8 cellular contexts compared by ENCODE assay signal in the genomic region with DNA sequence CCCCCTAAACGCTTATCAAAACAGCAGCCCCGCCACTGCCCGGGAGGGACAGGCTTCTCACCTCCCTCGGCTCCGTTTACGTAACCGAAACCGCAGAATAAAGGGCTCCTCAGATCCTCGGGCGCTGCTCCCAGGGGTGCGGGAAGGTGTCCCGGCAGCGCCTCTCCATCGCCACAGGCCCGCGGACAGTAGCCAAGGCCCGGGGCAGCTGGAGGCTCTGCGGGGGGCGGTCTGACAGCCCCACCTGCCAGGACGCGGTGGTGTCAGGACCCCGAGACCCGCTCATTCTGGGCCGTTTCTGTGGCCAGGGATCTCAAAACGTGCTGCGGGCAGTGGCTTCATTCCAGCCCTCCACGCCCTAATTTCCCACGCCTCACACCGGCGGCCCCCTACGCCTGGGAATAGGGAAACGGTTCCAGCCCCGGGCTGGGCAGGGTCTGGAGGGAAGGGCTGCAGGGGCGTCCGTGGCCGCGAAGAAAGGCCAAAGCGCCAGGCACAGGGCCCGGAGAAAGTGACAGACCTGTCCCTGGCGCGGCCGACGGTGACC. TPM values are rescaled to one million over a fixed set of nuclear protein-coding genes. Genes with fewer than 3 reads are reported as not detected.
DNase-seq lines count a peak whose midpoint lies in the region; ATAC-seq and TF ChIP-seq lines count a peak whose summit lies in the region.
"Not testable (repeated sequence)": the region's sequence is repeated elsewhere in the genome, so short reads cannot be mapped to it uniquely, and the experiment has no call there.

No MANE protein-coding gene starts in this region.

- H3K27me3 ChIP-seq in BLaER1, result peaks cover 18% of the 10 kb centered on the region
- not testable (repeated sequence) for H3K27me3 ChIP-seq in Karpas-422 (ENCODE audit: low read length)

- CTCF ChIA-PET in T-cell (lab: Charles Lee), result not testable (repeated sequence)

- H3K4me2 ChIP-seq in BLaER1 (peak overlapping the region; percentile 81), Karpas-422 (ENCODE audit: low read depth, low read length, poor library complexity, severe bottlenecking) (peak overlapping the region; percentile 75)

- peak overlapping the region; percentile 60 to 78 (median 71) for H3K4me3 Mint-ChIP-seq in T-cell

- H3K79me2 ChIP-seq in Karpas-422 (ENCODE audit: low read length), result not testable (repeated sequence)

- H3K4me1 Mint-ChIP-seq in T-cell, result not testable (repeated sequence)

- H3K27ac ChIP-seq in BLaER1; Karpas-422 (ENCODE audit: low read length); mesodermal cell (ENCODE audit: low read depth, low read length, severe bottlenecking): not testable (repeated sequence)

- H3K4me1 ChIP-seq in BLaER1, result peaks cover 18% of the 10 kb centered on the region
- not testable (repeated sequence) for H3K4me1 ChIP-seq in Karpas-422 (ENCODE audit: low read length); mesodermal cell (ENCODE audit: control insufficient read depth, insufficient read depth, low read length, poor library complexity, severe bottlenecking)

- H2AFZ ChIP-seq in Karpas-422 (ENCODE audit: low read length), result 0 out of 2 replicates have a peak overlapping the region, but pooled peaks have one; percentile 43

- not testable (repeated sequence) for H3K27ac Mint-ChIP-seq in T-cell

- not testable (repeated sequence) for DNase-seq in Karpas-422; astrocyte of the cerebellum (ENCODE audit: low read depth)
- DNase-seq in T-cell (peak in 11 of 34 experiments; percentile 11 to 47 (median 26)), germinal center (ENCODE audit: low spot score) (peak; percentile 3)
- DNase-seq in stimulated activated CD4-positive, alpha-beta T cell treated with anti-CD3 and anti-CD28 coated beads, Interleukin-4, amount 100 ng/mL, for 24 hours, result peak; percentile 32

- not testable (repeated sequence) for H3K9me2 ChIP-seq in Karpas-422 (replicated peaks; ENCODE audit: insufficient read depth, low read length)

- ATAC-seq in GM21528 (IDR thresholded peaks at IDR 0.05; ENCODE audit: low FRiP score, unreplicated experiment), result peak; percentile 20
- ATAC-seq in T-cell (replicated peaks in 1 of 4), result peak; percentile 3 to 47 (median 21)

- H3K9me3 ChIP-seq in BLaER1; Karpas-422 (ENCODE audit: low read length); mesodermal cell (ENCODE audit: control insufficient read depth, low read length): not testable (repeated sequence)

- not testable (repeated sequence) for H3K9me3 Mint-ChIP-seq in T-cell

- not testable (repeated sequence) for TF ChIP-seq CTCF in astrocyte of the cerebellum (IDR thresholded peaks at IDR 0.05; ENCODE audit: low read depth, low read length, missing control alignments)

- POLR2A ChIA-PET in T-cell (lab: Charles Lee), result not testable (repeated sequence)

- not testable (repeated sequence) for H3K9ac ChIP-seq in BLaER1
- peak overlapping the region; percentile 53 for H3K9ac ChIP-seq in Karpas-422 (ENCODE audit: low read length)

- in situ Hi-C loops in astrocyte of the cerebellum (cut with HindIII; ENCODE audit: low sequenced_read_pairs), result not testable (repeated sequence)

- WGBS in mesodermal cell (ENCODE audit: insufficient coverage in 2 of 2), 2 experiments, result 3 to 5% methylated on average over 30 of the region's 43 CpGs

- H4K20me1 ChIP-seq in BLaER1; Karpas-422 (ENCODE audit: insufficient read depth, low read depth, low read length): not testable (repeated sequence)

- peaks cover 4 to 12% of the 10 kb centered on the region in 2 donors for H3K27me3 Mint-ChIP-seq in T-cell

- not testable (repeated sequence) for H3K36me3 Mint-ChIP-seq in T-cell

- not testable (repeated sequence) for H3K36me3 ChIP-seq in BLaER1; Karpas-422 (ENCODE audit: insufficient read depth, low read length); mesodermal cell (ENCODE audit: control insufficient read depth, insufficient read depth, low read length)

- H3K4me3 ChIP-seq in BLaER1 (peak overlapping the region; percentile 71), Karpas-422 (ENCODE audit: low read length) (peak overlapping the region; percentile 70), astrocyte of the cerebellum (ENCODE audit: low read depth, low read length) (peak overlapping the region; percentile 37), mesodermal cell (ENCODE audit: extremely low read depth, insufficient read depth, low read length, poor library complexity, severe bottlenecking) (peak overlapping the region; percentile 33)

RNA-seq across cellular contexts. Expression of a gene that starts 0.6 kb away (rescaled TPM):
- total RNA-seq in Karpas-422 (2014; rRNA removed; shearing (Covaris generic); ENCODE audit: low replicate concordance), result 0.34 and 1.5 TPM in 2 replicates
- total RNA-seq in T-cell, result 10 to 100 TPM in 1 of 5 donors, 1 to 10 TPM in 4; 2.1 to 20.6 (median 3.6) TPM
- polyA plus RNA-seq in mesodermal cell (2013, experiment 1 of 2), result 0.55 TPM
- 0.71 TPM for polyA plus RNA-seq in mesodermal cell (2013, experiment 2 of 2)
